In the genomic region with DNA sequence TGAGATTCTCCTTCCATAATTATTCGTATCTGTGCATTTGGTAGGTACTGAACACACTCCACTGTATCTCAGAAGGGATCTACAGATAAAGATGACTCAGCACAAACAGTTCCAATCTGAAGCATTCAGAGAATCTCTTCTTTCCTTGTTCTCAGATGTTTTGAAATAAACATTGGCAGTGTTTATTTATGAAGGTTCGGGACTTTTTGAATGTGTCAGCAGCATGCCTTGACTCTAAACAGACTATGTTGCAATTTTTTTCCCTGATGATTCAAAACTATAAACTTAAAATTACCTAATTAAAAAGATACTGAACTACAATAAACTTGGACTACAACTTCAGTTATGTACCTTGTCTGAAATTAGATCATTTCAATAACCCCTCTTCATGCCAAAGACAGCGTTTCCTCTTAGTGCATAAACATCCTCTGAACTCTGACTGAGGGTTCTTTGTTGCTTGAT, we compare ENCODE assay signal across 10 cellular contexts.
DNase-seq lines count a peak whose midpoint lies in the region; ATAC-seq and TF ChIP-seq lines count a peak whose summit lies in the region.
"Had no signal": no experiment of that assay in that cellular context is flagged by ENCODE, and none has a peak within 500 bp of the region (broad histone marks: within the 10 kb centered on the region; RNA-seq: fewer than 3 reads in every experiment).

No MANE protein-coding gene starts in this region.

- peaks cover 10% of the 10 kb centered on the region for H3K36me3 Mint-ChIP-seq in HFFc6 (ENCODE audit: low read depth)
- no peaks in the 10 kb centered on the region for H3K36me3 Mint-ChIP-seq in activated T-helper 17 cell treated with anti-CD3 and anti-CD28 coated beads, Interleukin-2, amount 50 U/mL, for 72 hours (ENCODE audit: low read depth)

- TF ChIP-seq CTCF in HFFc6 (IDR thresholded peaks at IDR 0.05) (no peak), stomach (IDR thresholded peaks at IDR 0.05) (no peak)

- no peak for TF ChIP-seq POLR2A in stomach (IDR thresholded peaks at IDR 0.05)

- peaks cover 41% of the 10 kb centered on the region for H3K4me1 Mint-ChIP-seq in HFFc6 (ENCODE audit: low read depth)
- H3K4me1 Mint-ChIP-seq in activated T-helper 17 cell treated with anti-CD3 and anti-CD28 coated beads, Interleukin-2, amount 50 U/mL, for 72 hours: peaks cover 8% of the 10 kb centered on the region

- no peak for TF ChIP-seq EP300 in stomach (IDR thresholded peaks at IDR 0.05)

- peaks cover 0 to 15% (median 6%) of the 10 kb centered on the region in 4 donors for H3K4me1 ChIP-seq in stomach
- H3K4me1 ChIP-seq: colonic mucosa had no signal

- peaks cover 5% of the 10 kb centered on the region; the same call in 1 of the 2 replicates for H3K9me3 Mint-ChIP-seq in HFFc6
- H3K9me3 Mint-ChIP-seq in activated T-helper 17 cell treated with anti-CD3 and anti-CD28 coated beads, Interleukin-2, amount 50 U/mL, for 72 hours: no peaks in the 10 kb centered on the region

- H3K27ac Mint-ChIP-seq in HFFc6: peak overlapping the region; percentile 47
- H3K27ac Mint-ChIP-seq in activated T-helper 17 cell treated with anti-CD3 and anti-CD28 coated beads, Interleukin-2, amount 50 U/mL, for 72 hours: peak overlapping the region; percentile 19

- intact Hi-C loops in stomach (cut with DNase I; ENCODE audit: low total_unique reads): no loop called here

- peak; percentile 37 for ATAC-seq in activated T-helper 17 cell treated with anti-CD3 and anti-CD28 coated beads, Interleukin-2, amount 50 U/mL, for 72 hours (replicated peaks)
- no peak for ATAC-seq in HG03039 (IDR thresholded peaks at IDR 0.05; ENCODE audit: unreplicated experiment)

- no peak overlapping the region for H3K4me3 ChIP-seq in stomach
- H3K4me3 ChIP-seq: colonic mucosa had no signal

- H3K9me3 ChIP-seq in stomach: no peaks in the 10 kb centered on the region
- H3K9me3 ChIP-seq: colonic mucosa had no signal

- WGBS in stomach, 5 donors: 36 to 56% (median 51%) methylated on average over 3 of the region's 3 CpGs

- no peaks in the 10 kb centered on the region for H3K27me3 ChIP-seq in stomach
- H3K27me3 ChIP-seq: colonic mucosa had no signal

- peak overlapping the region; percentile 38 for H3K4me3 Mint-ChIP-seq in HFFc6
- no peak overlapping the region for H3K4me3 Mint-ChIP-seq in activated T-helper 17 cell treated with anti-CD3 and anti-CD28 coated beads, Interleukin-2, amount 50 U/mL, for 72 hours

- no peaks in the 10 kb centered on the region; the same call in 1 of the 2 replicates for H3K27me3 Mint-ChIP-seq in HFFc6 (ENCODE audit: insufficient read depth)
- no peaks in the 10 kb centered on the region for H3K27me3 Mint-ChIP-seq in activated T-helper 17 cell treated with anti-CD3 and anti-CD28 coated beads, Interleukin-2, amount 50 U/mL, for 72 hours

- DNase-seq in HFFc6 (peak; percentile 94), hepatic stellate cell (ENCODE audit: low spot score) (peak; percentile 20), stomach (no peak), mesenteric fat pad (ENCODE audit: low spot score) (no peak), NCI-H446 treated with DMSO at 0.1 percent for 48 hours (lab: John Stamatoyannopoulos, UW) (no peak), DMS 273 (lab: John Stamatoyannopoulos, UW; ENCODE audit: unreplicated experiment) (no peak)
- DNase-seq: colonic mucosa, NCI-H510A had no signal

- peak overlapping the region in 3 of 5 donors; percentile 21 to 56 (median 29) for H3K27ac ChIP-seq in stomach
- H3K27ac ChIP-seq: colonic mucosa had no signal

- H3K36me3 ChIP-seq in stomach: no peaks in the 10 kb centered on the region
- H3K36me3 ChIP-seq: colonic mucosa had no signal

Comparison
In these comparisons a context has a peak if more than half of its experiments do, and no peak if none do; other contexts are left out.
1. DNase-seq: peak in HFFc6 (single experiment) and hepatic stellate cell (single experiment); none in stomach (single experiment), mesenteric fat pad (single experiment), NCI-H446 treated with DMSO at 0.1 percent for 48 hours (single experiment) and DMS 273 (single experiment).